In the genomic region with DNA sequence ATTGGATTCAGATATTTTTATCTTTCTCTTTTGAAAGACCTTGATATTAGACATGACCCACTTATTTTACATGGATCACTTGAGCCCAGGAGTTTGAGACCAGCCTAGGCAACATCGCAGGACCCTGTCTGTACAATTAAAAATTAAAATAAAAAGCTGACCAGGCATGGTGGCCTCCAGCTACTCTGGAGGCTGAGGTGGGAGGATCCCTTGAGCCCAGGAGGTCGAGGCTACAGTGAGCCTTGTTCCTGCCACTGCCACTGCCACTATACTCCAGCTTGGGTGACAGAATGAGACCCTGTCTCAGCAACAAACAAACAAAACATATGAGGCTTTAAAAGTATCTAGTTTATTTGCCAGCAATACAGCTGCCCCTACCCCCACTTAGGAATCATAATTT, we compare ENCODE assay signal across 9 cellular contexts. TPM values are rescaled to one million over a fixed set of nuclear protein-coding genes. Genes with fewer than 3 reads are reported as not detected.
DNase-seq lines count a peak whose midpoint lies in the region; ATAC-seq and TF ChIP-seq lines count a peak whose summit lies in the region.
"Had no signal": no experiment of that assay in that cellular context is flagged by ENCODE, and none has a peak within 500 bp of the region (broad histone marks: within the 10 kb centered on the region; RNA-seq: fewer than 3 reads in every experiment).

No MANE protein-coding gene starts in this region.

- peaks cover 4% of the 10 kb centered on the region; the same call in 1 of the 2 replicates for H3K36me3 ChIP-seq in Loucy (ENCODE audit: insufficient read depth, low read length)

- H3K9me3 Mint-ChIP-seq in neural crest cell = no peaks in the 10 kb centered on the region

- H4K20me1 ChIP-seq in Loucy (ENCODE audit: insufficient read depth, low read length, poor library complexity, severe bottlenecking) = peaks cover 50% of the 10 kb centered on the region

- peak overlapping the region; percentile 85 for H3K4me2 ChIP-seq in Loucy (ENCODE audit: low read depth, low read length, poor library complexity, severe bottlenecking)

- intact Hi-C loops in dorsolateral prefrontal cortex (cut with DNase I) = loop anchor here (5.0 to 10.0 kb wide), 5 partner anchors 52 to 275 kb away; partner anchors contain the start of gene RASA2 (in 1 of the 2)

- in situ Hi-C loops in G401 (cut with HindIII; ENCODE audit: low sequenced_read_pairs) = no loop called here

- peaks cover 46% of the 10 kb centered on the region for H3K4me1 ChIP-seq in Loucy (ENCODE audit: insufficient read depth, low read length, poor library complexity, severe bottlenecking)

- H3K4me3 Mint-ChIP-seq in neural crest cell = peak overlapping the region; percentile 92

- H3F3A ChIP-seq in Loucy (ENCODE audit: low read depth) = no peaks in the 10 kb centered on the region

- H3K9me2 ChIP-seq in Loucy (replicated peaks; ENCODE audit: low read depth, low read length) = no peaks in the 10 kb centered on the region

- H3K27me3 ChIP-seq in Loucy (ENCODE audit: insufficient read depth, low read length, poor library complexity, severe bottlenecking) = no peaks in the 10 kb centered on the region
- no peaks in the 10 kb centered on the region for H3K27me3 ChIP-seq in dorsolateral prefrontal cortex

- H3K4me3 ChIP-seq in Loucy (ENCODE audit: low read length, poor library complexity, severe bottlenecking) (peak overlapping the region; percentile 93), dorsolateral prefrontal cortex (peak overlapping the region in 56 of 59 donors; percentile 71 to 100 (median 94))

- no peak overlapping the region for H2AFZ ChIP-seq in Loucy (ENCODE audit: low read length)

- TF ChIP-seq CTCF in C4-2B (conservative IDR thresholded peaks at IDR 0.05) (no peak), Loucy (conservative IDR thresholded peaks at IDR 0.05; ENCODE audit: low read length) (no peak), dorsolateral prefrontal cortex (IDR thresholded peaks at IDR 0.05 in 54 of 56, conservative IDR thresholded peaks at IDR 0.05 in 2 of 56; ENCODE audit: low read depth in 1 of 56, partially characterized antibody in 56 of 56) (no peak), neural crest cell (conservative IDR thresholded peaks at IDR 0.05) (no peak)

- no peaks in the 10 kb centered on the region for H3K9me3 ChIP-seq in Loucy (ENCODE audit: insufficient read depth, low read depth, low read length)

- no peak for ATAC-seq in HG03378 (IDR thresholded peaks at IDR 0.05; ENCODE audit: unreplicated experiment)

- no peaks in the 10 kb centered on the region for H3K27me3 Mint-ChIP-seq in neural crest cell (ENCODE audit: low read depth)

- no peaks in the 10 kb centered on the region for H3K36me3 Mint-ChIP-seq in neural crest cell (ENCODE audit: low read depth)

- H3K9ac ChIP-seq in Loucy (ENCODE audit: low read depth, low read length, poor library complexity, severe bottlenecking) = peak overlapping the region; percentile 92

- H3K4me1 Mint-ChIP-seq in neural crest cell = peaks cover 15% of the 10 kb centered on the region

- H3K27ac Mint-ChIP-seq in neural crest cell (ENCODE audit: unreplicated experiment) = no peak overlapping the region

- 0 out of 2 replicates have a peak overlapping the region, but pooled peaks have one; percentile 22 for H3K27ac ChIP-seq in C4-2B
- H3K27ac ChIP-seq in dorsolateral prefrontal cortex = peak overlapping the region in 19 of 59 donors; percentile 1 to 98 (median 94)

- DNase-seq in dorsolateral prefrontal cortex (no peak), neural crest cell (ENCODE audit: low read depth, low spot score) (no peak), NCI-H1417 treated with DMSO at 0.1 percent for 48 hours (lab: John Stamatoyannopoulos, UW) (no peak), G401 (ENCODE audit: low spot score) (no peak), AG20443 (ENCODE audit: low spot score) (no peak)

- peaks cover 63% of the 10 kb centered on the region for H3K79me2 ChIP-seq in Loucy (ENCODE audit: insufficient read depth, low read length)

RNA-seq across cellular contexts. Expression of gene RNF7, which starts 1.6 kb away (rescaled TPM):
- total RNA-seq in dorsolateral prefrontal cortex (10 to 100 TPM; 33.6 to 68.4 (median 46.7) TPM), neural crest cell (103 and 107 TPM in 2 replicates)
- 108 and 124 TPM in 2 replicates for total RNA-seq in G401 (2014; rRNA removed; shearing (Covaris generic))

RNA-seq across cellular contexts. Expression of gene GRK7, which starts 23.5 kb away (rescaled TPM):
- total RNA-seq in dorsolateral prefrontal cortex (under 1 TPM in 31 of 120 experiments, not detected in 89; 0.14 to 0.59 (median 0.25) TPM), neural crest cell (not detected in 2 replicates)
- not detected in 2 replicates for total RNA-seq in G401 (2014; rRNA removed; shearing (Covaris generic))
- total RNA-seq: HT1080 had no signal
